Comparison of ENCODE assay signal across 25 cellular contexts in the genomic region with DNA sequence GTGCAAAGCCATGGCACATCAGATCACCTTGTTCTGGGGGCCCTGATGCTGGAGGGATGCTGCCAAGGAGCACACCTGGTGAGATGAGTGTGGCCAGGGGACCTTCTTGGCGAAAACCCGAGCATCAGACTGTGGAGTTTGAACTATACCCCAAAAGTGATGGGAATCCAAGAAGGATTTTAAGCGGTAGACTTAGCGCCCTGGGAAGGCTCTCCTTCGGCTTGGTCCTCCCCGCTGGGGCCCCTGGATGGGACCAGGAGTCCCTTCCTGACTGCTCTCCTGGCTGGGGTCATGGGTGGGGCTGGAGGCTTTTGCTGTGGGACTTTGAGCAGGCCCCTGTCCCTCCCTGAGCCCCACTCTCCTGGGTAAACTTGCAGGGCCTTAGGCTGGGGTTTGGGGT. TPM values are rescaled to one million over a fixed set of nuclear protein-coding genes. Genes with fewer than 3 reads are reported as not detected.
DNase-seq lines count a peak whose midpoint lies in the region; ATAC-seq and TF ChIP-seq lines count a peak whose summit lies in the region.
"Had no signal": no experiment of that assay in that cellular context is flagged by ENCODE, and none has a peak within 500 bp of the region (broad histone marks: within the 10 kb centered on the region; RNA-seq: fewer than 3 reads in every experiment).

No MANE protein-coding gene starts in this region.

- no peak overlapping the region for H2AFZ ChIP-seq in Karpas-422 (ENCODE audit: low read length)
- no peak overlapping the region for H2AFZ ChIP-seq in osteoblast (ENCODE audit: low read length)

- H3K4me1 Mint-ChIP-seq in endothelial cell (ENCODE audit: unreplicated experiment), result peaks cover 34% of the 10 kb centered on the region
- H3K4me1 Mint-ChIP-seq in activated naive CD8-positive, alpha-beta T cell treated with anti-CD3 and anti-CD28 coated beads for 36 hours, result no peaks in the 10 kb centered on the region

- H3K4me1 ChIP-seq in Karpas-422 (ENCODE audit: low read length), result peaks cover 16% of the 10 kb centered on the region
- H3K4me1 ChIP-seq in osteoblast (ENCODE audit: insufficient read depth, low read length), result no peaks in the 10 kb centered on the region
- H3K4me1 ChIP-seq: A549, BE2C, HAP-1 had no signal

- intact Hi-C loops in cardiac septum (cut with DNase I), result no loop called here
- intact Hi-C loops in Right ventricle myocardium inferior (cut with DNase I), result no loop called here

- H3K27me3 ChIP-seq in Karpas-422 (ENCODE audit: low read length) (no peaks in the 10 kb centered on the region), osteoblast (ENCODE audit: insufficient read depth, low read length) (no peaks in the 10 kb centered on the region)
- H3K27me3 ChIP-seq: BE2C had no signal

- no peak for ATAC-seq in Right ventricle myocardium inferior
- ATAC-seq in activated CD4-positive, CD25-positive, alpha-beta regulatory T cell treated with anti-CD3 and anti-CD28 coated beads, Interleukin-2, amount 50 U/mL, for 24 hours, result no peak
- no peak for ATAC-seq in HG03025 (IDR thresholded peaks at IDR 0.05; ENCODE audit: low FRiP score, unreplicated experiment)
- ATAC-seq: A549 had no signal

- H3K27me3 Mint-ChIP-seq in endothelial cell (ENCODE audit: unreplicated experiment), result peaks cover 5% of the 10 kb centered on the region
- no peaks in the 10 kb centered on the region for H3K27me3 Mint-ChIP-seq in activated naive CD8-positive, alpha-beta T cell treated with anti-CD3 and anti-CD28 coated beads for 36 hours
- H3K27me3 Mint-ChIP-seq: CD4-positive, alpha-beta memory T cell had no signal

- peaks cover under 1% of the 10 kb centered on the region; the same call in 1 of the 2 replicates for H4K20me1 ChIP-seq in Karpas-422 (ENCODE audit: insufficient read depth, low read depth, low read length)
- H4K20me1 ChIP-seq in osteoblast (ENCODE audit: insufficient read depth, low read length), result peaks cover 71% of the 10 kb centered on the region

- H3K36me3 Mint-ChIP-seq in endothelial cell (ENCODE audit: low read depth, unreplicated experiment), result peaks cover 3% of the 10 kb centered on the region
- H3K36me3 Mint-ChIP-seq in activated naive CD8-positive, alpha-beta T cell treated with anti-CD3 and anti-CD28 coated beads for 36 hours, result no peaks in the 10 kb centered on the region

- peak; percentile 10 for DNase-seq in cardiac septum (ENCODE audit: low spot score)
- no peak for DNase-seq in Right ventricle myocardium inferior (ENCODE audit: missing footprints)
- DNase-seq in Karpas-422, result no peak
- DNase-seq in endothelial cell (ENCODE audit: low spot score), result no peak
- DNase-seq in osteoblast (ENCODE audit: insufficient read length, low spot score, missing footprints), result peak; percentile 42
- DNase-seq in activated naive CD8-positive, alpha-beta T cell treated with anti-CD3 and anti-CD28 coated beads for 36 hours, result no peak
- DNase-seq: 8988T; ACHN; AML-193; BE2C; C1 segment of cervical spinal cord; Calu3; CD4-positive, alpha-beta memory T cell; COR-L47; DMS53; DMS79 treated with DMSO at 0.1 percent for 48 hours; GF-D8; GOT3; HFFc6 had no signal

- H3K9me3 ChIP-seq in Karpas-422 (ENCODE audit: low read length) (no peaks in the 10 kb centered on the region), osteoblast (ENCODE audit: low read depth, low read length) (no peaks in the 10 kb centered on the region)
- H3K9me3 ChIP-seq: A549, BE2C, HAP-1 had no signal

- no peaks in the 10 kb centered on the region for H3K9me3 Mint-ChIP-seq in endothelial cell (ENCODE audit: unreplicated experiment)
- H3K9me3 Mint-ChIP-seq in activated naive CD8-positive, alpha-beta T cell treated with anti-CD3 and anti-CD28 coated beads for 36 hours, result no peaks in the 10 kb centered on the region
- H3K9me3 Mint-ChIP-seq: CD4-positive, alpha-beta memory T cell; HFFc6 had no signal

- peak overlapping the region; percentile 21 for H3K27ac Mint-ChIP-seq in endothelial cell (ENCODE audit: unreplicated experiment)
- H3K27ac Mint-ChIP-seq in activated naive CD8-positive, alpha-beta T cell treated with anti-CD3 and anti-CD28 coated beads for 36 hours, result no peak overlapping the region

- H3K4me2 ChIP-seq in Karpas-422 (ENCODE audit: low read depth, low read length, poor library complexity, severe bottlenecking) (no peak overlapping the region), osteoblast (ENCODE audit: insufficient read depth, low read length) (no peak overlapping the region)
- H3K4me2 ChIP-seq: A549 had no signal

- peaks cover 3% of the 10 kb centered on the region; the same call in 1 of the 2 replicates for H3K79me2 ChIP-seq in Karpas-422 (ENCODE audit: low read length)
- H3K79me2 ChIP-seq in osteoblast (ENCODE audit: insufficient read depth, low read length), result peaks cover 64% of the 10 kb centered on the region

- no peak overlapping the region for H3K4me3 ChIP-seq in Karpas-422 (ENCODE audit: low read length)
- no peak overlapping the region for H3K4me3 ChIP-seq in osteoblast (ENCODE audit: insufficient read depth, low read length)
- H3K4me3 ChIP-seq: A549, HAP-1 had no signal

- no peaks in the 10 kb centered on the region for H3K9me2 ChIP-seq in Karpas-422 (replicated peaks; ENCODE audit: insufficient read depth, low read length)

- H3K4me3 Mint-ChIP-seq in endothelial cell (ENCODE audit: unreplicated experiment), result no peak overlapping the region
- no peak overlapping the region for H3K4me3 Mint-ChIP-seq in activated naive CD8-positive, alpha-beta T cell treated with anti-CD3 and anti-CD28 coated beads for 36 hours
- H3K4me3 Mint-ChIP-seq: CD4-positive, alpha-beta memory T cell; HFFc6 had no signal

- H3K9ac ChIP-seq in Karpas-422 (ENCODE audit: low read length), result no peak overlapping the region

- H3K36me3 ChIP-seq in Karpas-422 (ENCODE audit: insufficient read depth, low read length), result no peaks in the 10 kb centered on the region
- H3K36me3 ChIP-seq in osteoblast (ENCODE audit: insufficient read depth, low read length), result peaks cover 11% of the 10 kb centered on the region
- H3K36me3 ChIP-seq: BE2C had no signal

- H3K27ac ChIP-seq in Karpas-422 (ENCODE audit: low read length), result peak overlapping the region; percentile 33; the same call in 1 of the 2 replicates
- no peak overlapping the region for H3K27ac ChIP-seq in osteoblast (ENCODE audit: low read depth, low read length)
- H3K27ac ChIP-seq: A549 had no signal

- TF ChIP-seq CTCF in endothelial cell (IDR thresholded peaks at IDR 0.05; ENCODE audit: unreplicated experiment) (no peak), osteoblast (IDR thresholded peaks at IDR 0.05; ENCODE audit: extremely low read depth, low read depth, low read length) (no peak)

RNA-seq across cellular contexts. Expression of gene ZNF362, which starts 10.5 kb away (rescaled TPM):
- total RNA-seq in cardiac septum (30.3 TPM), Right ventricle myocardium inferior (30.3 TPM), endothelial cell (ENCODE audit: unreplicated experiment) (70.0 TPM), osteoblast (13.4 and 18.9 TPM in 2 replicates)
- 14.3 and 16.7 TPM in 2 replicates for total RNA-seq in Karpas-422 (2014; rRNA removed; shearing (Covaris generic); ENCODE audit: low replicate concordance)
- total RNA-seq in activated naive CD8-positive, alpha-beta T cell treated with anti-CD3 and anti-CD28 coated beads for 36 hours, result 1 to 10 TPM; 7.2 to 9.2 TPM

RNA-seq across cellular contexts. Expression of gene A3GALT2, which starts 54.1 kb away (rescaled TPM):
- total RNA-seq in cardiac septum, result not detected
- not detected for total RNA-seq in Right ventricle myocardium inferior
- total RNA-seq in Karpas-422 (2014; rRNA removed; shearing (Covaris generic); ENCODE audit: low replicate concordance), result 0.47 TPM in 1 of 2 replicates, not detected in the other
- not detected for total RNA-seq in endothelial cell (ENCODE audit: unreplicated experiment)
- under 0.01 TPM in 1 of 2 replicates, not detected in the other for total RNA-seq in osteoblast
- not detected for total RNA-seq in activated naive CD8-positive, alpha-beta T cell treated with anti-CD3 and anti-CD28 coated beads for 36 hours
- total RNA-seq: Calu3; CD4-positive, alpha-beta memory T cell; Daoy; G401; HFFc6 had no signal

Comparison
In these comparisons a context has a peak if more than half of its experiments do, and no peak if none do; other contexts are left out.
1. DNase-seq: peak in cardiac septum (single experiment) and osteoblast (single experiment); none in Right ventricle myocardium inferior (single experiment), Karpas-422 (single experiment), endothelial cell (single experiment) and activated naive CD8-positive, alpha-beta T cell treated with anti-CD3 and anti-CD28 coated beads for 36 hours (single experiment).